In the genomic region with DNA sequence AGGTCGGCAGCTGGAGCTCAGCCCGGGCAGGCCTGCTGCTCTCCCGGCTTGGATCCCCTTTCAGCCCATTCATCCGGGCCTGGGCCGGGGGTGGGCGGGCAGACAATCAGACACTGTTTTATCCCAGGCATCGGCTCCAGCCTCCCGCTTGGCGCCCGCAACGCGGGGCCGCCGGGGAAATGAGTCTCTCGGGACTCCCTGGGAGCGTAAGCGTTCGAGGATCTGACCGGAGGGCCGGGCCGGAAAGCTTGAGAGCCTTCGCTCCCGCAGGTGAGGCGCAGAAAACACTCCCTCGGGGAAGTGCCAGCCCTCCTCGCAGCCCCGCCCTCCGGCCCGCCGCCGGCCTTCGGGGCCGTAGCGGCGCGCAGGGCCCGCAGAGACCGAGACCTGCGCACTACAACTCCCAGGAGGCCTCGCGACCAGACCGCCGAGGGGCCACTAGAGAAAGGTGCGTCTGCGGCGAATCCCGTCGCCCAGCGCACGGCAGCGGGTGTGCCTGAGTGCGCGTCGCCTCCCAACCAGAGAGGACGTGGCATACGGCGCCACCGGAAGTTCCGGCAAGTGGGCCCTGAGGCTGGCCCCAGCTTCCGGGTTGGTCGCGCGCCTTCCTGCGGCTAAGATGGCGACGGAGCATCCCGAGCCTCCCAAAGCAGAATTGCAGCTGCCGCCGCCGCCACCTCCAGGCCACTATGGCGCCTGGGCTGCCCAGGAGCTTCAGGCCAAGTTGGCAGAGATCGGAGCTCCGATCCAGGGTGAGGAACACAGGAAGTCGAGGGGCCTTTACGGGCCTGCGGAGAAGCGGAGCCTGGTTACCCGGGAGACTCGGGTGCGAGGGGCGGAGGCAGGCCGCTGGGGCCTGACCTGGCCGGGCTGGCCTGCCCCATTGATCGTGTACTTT, we compare ENCODE assay signal across 1 cellular context.
TF ChIP-seq lines count a peak whose summit lies in the region.

A gene with protein sequence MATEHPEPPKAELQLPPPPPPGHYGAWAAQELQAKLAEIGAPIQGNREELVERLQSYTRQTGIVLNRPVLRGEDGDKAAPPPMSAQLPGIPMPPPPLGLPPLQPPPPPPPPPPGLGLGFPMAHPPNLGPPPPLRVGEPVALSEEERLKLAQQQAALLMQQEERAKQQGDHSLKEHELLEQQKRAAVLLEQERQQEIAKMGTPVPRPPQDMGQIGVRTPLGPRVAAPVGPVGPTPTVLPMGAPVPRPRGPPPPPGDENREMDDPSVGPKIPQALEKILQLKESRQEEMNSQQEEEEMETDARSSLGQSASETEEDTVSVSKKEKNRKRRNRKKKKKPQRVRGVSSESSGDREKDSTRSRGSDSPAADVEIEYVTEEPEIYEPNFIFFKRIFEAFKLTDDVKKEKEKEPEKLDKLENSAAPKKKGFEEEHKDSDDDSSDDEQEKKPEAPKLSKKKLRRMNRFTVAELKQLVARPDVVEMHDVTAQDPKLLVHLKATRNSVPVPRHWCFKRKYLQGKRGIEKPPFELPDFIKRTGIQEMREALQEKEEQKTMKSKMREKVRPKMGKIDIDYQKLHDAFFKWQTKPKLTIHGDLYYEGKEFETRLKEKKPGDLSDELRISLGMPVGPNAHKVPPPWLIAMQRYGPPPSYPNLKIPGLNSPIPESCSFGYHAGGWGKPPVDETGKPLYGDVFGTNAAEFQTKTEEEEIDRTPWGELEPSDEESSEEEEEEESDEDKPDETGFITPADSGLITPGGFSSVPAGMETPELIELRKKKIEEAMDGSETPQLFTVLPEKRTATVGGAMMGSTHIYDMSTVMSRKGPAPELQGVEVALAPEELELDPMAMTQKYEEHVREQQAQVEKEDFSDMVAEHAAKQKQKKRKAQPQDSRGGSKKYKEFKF (plus strand): TSS at position 599 of the 898 bp plus-strand sequence. CDS start 21 bp downstream, at position 620.

TF ChIP-seq in HepG2, 621 proteins besides CTCF, POLR2A, EP300 and RAD21 (continued from another document and continues in another):
- peak; percentile 14; the same call in 1 of the 2 replicates for TF ChIP-seq MIER2 (CRISPR knock-in tag; IDR thresholded peaks at IDR 0.05)
- TF ChIP-seq ZSCAN29 (CRISPR knock-in tag; conservative IDR thresholded peaks at IDR 0.05) = peak; percentile 78
- 0 out of 2 replicates have a peak, but pooled peaks have one; percentile 13 for TF ChIP-seq TBX3 (IDR thresholded peaks at IDR 0.05; ENCODE audit: borderline replicate concordance)
- no peak for TF ChIP-seq TBP (CRISPR knock-in tag; IDR thresholded peaks at IDR 0.05)
- TF ChIP-seq ZNF121 (CRISPR knock-in tag; IDR thresholded peaks at IDR 0.05) = peak; percentile 76
- TF ChIP-seq SAP130 (CRISPR knock-in tag; IDR thresholded peaks at IDR 0.05; ENCODE audit: low read depth) = peak; percentile 95
- TF ChIP-seq ZNF7 (CRISPR knock-in tag; IDR thresholded peaks at IDR 0.05) = no peak
- no peak for TF ChIP-seq RBAK (CRISPR knock-in tag; IDR thresholded peaks at IDR 0.05)
- TF ChIP-seq CEBPB (IDR thresholded peaks at IDR 0.05; ENCODE audit: borderline replicate concordance, low read depth, low read length) = no peak
- peak; percentile 17; the same call in 1 of the 2 replicates for TF ChIP-seq ARHGAP35 (CRISPR knock-in tag; IDR thresholded peaks at IDR 0.05; ENCODE audit: borderline replicate concordance)
- TF ChIP-seq ZBTB21 (CRISPR knock-in tag; IDR thresholded peaks at IDR 0.05) = 0 out of 2 replicates have a peak, but pooled peaks have one; percentile 23
- 0 out of 2 replicates have a peak, but pooled peaks have one; percentile 61 for TF ChIP-seq SNAPC2 (CRISPR knock-in tag; IDR thresholded peaks at IDR 0.05)
- peak; percentile 73; the same call in 1 of the 2 replicates for TF ChIP-seq MEIS1 (CRISPR knock-in tag; IDR thresholded peaks at IDR 0.05; ENCODE audit: borderline replicate concordance)
- peak; percentile 48; the same call in 1 of the 2 replicates for TF ChIP-seq TGIF2 (CRISPR knock-in tag; IDR thresholded peaks at IDR 0.05)
- TF ChIP-seq, protein P1, sequence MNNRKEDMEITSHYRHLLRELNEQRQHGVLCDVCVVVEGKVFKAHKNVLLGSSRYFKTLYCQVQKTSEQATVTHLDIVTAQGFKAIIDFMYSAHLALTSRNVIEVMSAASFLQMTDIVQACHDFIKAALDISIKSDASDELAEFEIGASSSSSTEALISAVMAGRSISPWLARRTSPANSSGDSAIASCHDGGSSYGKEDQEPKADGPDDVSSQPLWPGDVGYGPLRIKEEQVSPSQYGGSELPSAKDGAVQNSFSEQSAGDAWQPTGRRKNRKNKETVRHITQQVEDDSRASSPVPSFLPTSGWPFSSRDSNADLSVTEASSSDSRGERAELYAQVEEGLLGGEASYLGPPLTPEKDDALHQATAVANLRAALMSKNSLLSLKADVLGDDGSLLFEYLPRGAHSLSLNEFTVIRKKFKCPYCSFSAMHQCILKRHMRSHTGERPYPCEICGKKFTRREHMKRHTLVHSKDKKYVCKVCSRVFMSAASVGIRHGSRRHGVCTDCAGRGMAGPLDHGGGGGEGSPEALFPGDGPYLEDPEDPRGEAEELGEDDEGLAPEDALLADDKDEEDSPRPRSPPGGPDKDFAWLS (CRISPR knock-in tag; IDR thresholded peaks at IDR 0.05; ENCODE audit: borderline replicate concordance) = no peak
- no peak for TF ChIP-seq ZNF251 (CRISPR knock-in tag; IDR thresholded peaks at IDR 0.05)
- TF ChIP-seq NCOA2 (CRISPR knock-in tag; IDR thresholded peaks at IDR 0.05) = peak; percentile 31; the same call in 1 of the 2 replicates
- TF ChIP-seq KAT2B (IDR thresholded peaks at IDR 0.05; ENCODE audit: borderline replicate concordance, low read depth, low read length) = no peak
- TF ChIP-seq TCF12 (IDR thresholded peaks at IDR 0.05) = no peak
- 0 out of 2 replicates have a peak, but pooled peaks have one; percentile 13 for TF ChIP-seq TCF12 (CRISPR knock-in tag; IDR thresholded peaks at IDR 0.05)
- TF ChIP-seq FOXA3 (CRISPR knock-in tag; IDR thresholded peaks at IDR 0.05) = peak; percentile 65
- TF ChIP-seq CREB1 (IDR thresholded peaks at IDR 0.05) = peak; percentile 88
- TF ChIP-seq CREB1 (CRISPR knock-in tag; IDR thresholded peaks at IDR 0.05) = peak; percentile 93
- no peak for TF ChIP-seq MIXL1 (CRISPR knock-in tag; IDR thresholded peaks at IDR 0.05)
- TF ChIP-seq, protein P2, sequence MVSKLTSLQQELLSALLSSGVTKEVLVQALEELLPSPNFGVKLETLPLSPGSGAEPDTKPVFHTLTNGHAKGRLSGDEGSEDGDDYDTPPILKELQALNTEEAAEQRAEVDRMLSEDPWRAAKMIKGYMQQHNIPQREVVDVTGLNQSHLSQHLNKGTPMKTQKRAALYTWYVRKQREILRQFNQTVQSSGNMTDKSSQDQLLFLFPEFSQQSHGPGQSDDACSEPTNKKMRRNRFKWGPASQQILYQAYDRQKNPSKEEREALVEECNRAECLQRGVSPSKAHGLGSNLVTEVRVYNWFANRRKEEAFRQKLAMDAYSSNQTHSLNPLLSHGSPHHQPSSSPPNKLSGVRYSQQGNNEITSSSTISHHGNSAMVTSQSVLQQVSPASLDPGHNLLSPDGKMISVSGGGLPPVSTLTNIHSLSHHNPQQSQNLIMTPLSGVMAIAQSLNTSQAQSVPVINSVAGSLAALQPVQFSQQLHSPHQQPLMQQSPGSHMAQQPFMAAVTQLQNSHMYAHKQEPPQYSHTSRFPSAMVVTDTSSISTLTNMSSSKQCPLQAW (CRISPR knock-in tag; IDR thresholded peaks at IDR 0.05) = peak; percentile 54; the same call in 1 of the 2 replicates
- no peak; the same call in 1 of the 2 replicates for TF ChIP-seq SOX5 (CRISPR knock-in tag; IDR thresholded peaks at IDR 0.05; ENCODE audit: borderline replicate concordance)
- TF ChIP-seq, protein P3, sequence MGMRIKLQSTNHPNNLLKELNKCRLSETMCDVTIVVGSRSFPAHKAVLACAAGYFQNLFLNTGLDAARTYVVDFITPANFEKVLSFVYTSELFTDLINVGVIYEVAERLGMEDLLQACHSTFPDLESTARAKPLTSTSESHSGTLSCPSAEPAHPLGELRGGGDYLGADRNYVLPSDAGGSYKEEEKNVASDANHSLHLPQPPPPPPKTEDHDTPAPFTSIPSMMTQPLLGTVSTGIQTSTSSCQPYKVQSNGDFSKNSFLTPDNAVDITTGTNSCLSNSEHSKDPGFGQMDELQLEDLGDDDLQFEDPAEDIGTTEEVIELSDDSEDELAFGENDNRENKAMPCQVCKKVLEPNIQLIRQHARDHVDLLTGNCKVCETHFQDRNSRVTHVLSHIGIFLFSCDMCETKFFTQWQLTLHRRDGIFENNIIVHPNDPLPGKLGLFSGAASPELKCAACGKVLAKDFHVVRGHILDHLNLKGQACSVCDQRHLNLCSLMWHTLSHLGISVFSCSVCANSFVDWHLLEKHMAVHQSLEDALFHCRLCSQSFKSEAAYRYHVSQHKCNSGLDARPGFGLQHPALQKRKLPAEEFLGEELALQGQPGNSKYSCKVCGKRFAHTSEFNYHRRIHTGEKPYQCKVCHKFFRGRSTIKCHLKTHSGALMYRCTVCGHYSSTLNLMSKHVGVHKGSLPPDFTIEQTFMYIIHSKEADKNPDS (CRISPR knock-in tag; IDR thresholded peaks at IDR 0.05) = peak; percentile 82
- peak; percentile 82 for TF ChIP-seq TEAD3 (CRISPR knock-in tag; optimal IDR thresholded peaks at IDR 0.05; ENCODE audit: borderline replicate concordance)
- TF ChIP-seq ZNF792 (CRISPR knock-in tag; IDR thresholded peaks at IDR 0.05) = peak; percentile 42; the same call in 1 of the 2 replicates
- no peak for TF ChIP-seq ZNF652 (CRISPR knock-in tag; IDR thresholded peaks at IDR 0.05; ENCODE audit: borderline replicate concordance, low read depth)
- peak; percentile 22; the same call in 1 of the 2 replicates for TF ChIP-seq EED (CRISPR knock-in tag; IDR thresholded peaks at IDR 0.05)
- peak; percentile 69; the same call in 1 of the 2 replicates for TF ChIP-seq KDM5B (CRISPR knock-in tag; IDR thresholded peaks at IDR 0.05; ENCODE audit: borderline replicate concordance)
- TF ChIP-seq ZBTB1 (CRISPR knock-in tag; IDR thresholded peaks at IDR 0.05; ENCODE audit: borderline replicate concordance) = no peak
- no peak for TF ChIP-seq ZNF274 (CRISPR knock-in tag; IDR thresholded peaks at IDR 0.05)
- no peak for TF ChIP-seq NFKBIZ (CRISPR knock-in tag; IDR thresholded peaks at IDR 0.05)
- peak; percentile 18; the same call in 1 of the 2 replicates for TF ChIP-seq NR2F6 (IDR thresholded peaks at IDR 0.05)
- TF ChIP-seq NR2F6 (CRISPR knock-in tag; IDR thresholded peaks at IDR 0.05) = peak; percentile 16; the same call in 1 of the 2 replicates
- TF ChIP-seq ZFX (CRISPR knock-in tag; IDR thresholded peaks at IDR 0.05; ENCODE audit: low read depth) = peak; percentile 94
- TF ChIP-seq GATAD2A (CRISPR knock-in tag; IDR thresholded peaks at IDR 0.05) = no peak; the same call in 1 of the 2 replicates
- peak; percentile 62; the same call in 1 of the 2 replicates for TF ChIP-seq ARID2 (CRISPR knock-in tag; IDR thresholded peaks at IDR 0.05; ENCODE audit: borderline replicate concordance)
- TF ChIP-seq MTF2 (CRISPR knock-in tag; IDR thresholded peaks at IDR 0.05; ENCODE audit: borderline replicate concordance) = peak; percentile 92; the same call in 1 of the 2 replicates
- TF ChIP-seq, protein P4, sequence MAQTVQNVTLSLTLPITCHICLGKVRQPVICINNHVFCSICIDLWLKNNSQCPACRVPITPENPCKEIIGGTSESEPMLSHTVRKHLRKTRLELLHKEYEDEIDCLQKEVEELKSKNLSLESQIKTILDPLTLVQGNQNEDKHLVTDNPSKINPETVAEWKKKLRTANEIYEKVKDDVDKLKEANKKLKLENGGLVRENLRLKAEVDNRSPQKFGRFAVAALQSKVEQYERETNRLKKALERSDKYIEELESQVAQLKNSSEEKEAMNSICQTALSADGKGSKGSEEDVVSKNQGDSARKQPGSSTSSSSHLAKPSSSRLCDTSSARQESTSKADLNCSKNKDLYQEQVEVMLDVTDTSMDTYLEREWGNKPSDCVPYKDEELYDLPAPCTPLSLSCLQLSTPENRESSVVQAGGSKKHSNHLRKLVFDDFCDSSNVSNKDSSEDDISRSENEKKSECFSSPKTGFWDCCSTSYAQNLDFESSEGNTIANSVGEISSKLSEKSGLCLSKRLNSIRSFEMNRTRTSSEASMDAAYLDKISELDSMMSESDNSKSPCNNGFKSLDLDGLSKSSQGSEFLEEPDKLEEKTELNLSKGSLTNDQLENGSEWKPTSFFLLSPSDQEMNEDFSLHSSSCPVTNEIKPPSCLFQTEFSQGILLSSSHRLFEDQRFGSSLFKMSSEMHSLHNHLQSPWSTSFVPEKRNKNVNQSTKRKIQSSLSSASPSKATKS (CRISPR knock-in tag; IDR thresholded peaks at IDR 0.05) = no peak
- TF ChIP-seq ZNF607 (CRISPR knock-in tag; IDR thresholded peaks at IDR 0.05; ENCODE audit: borderline replicate concordance) = peak; percentile 51
- TF ChIP-seq AGO2 (optimal IDR thresholded peaks at IDR 0.05; ENCODE audit: low read depth, low read length) = peak; percentile 78
- TF ChIP-seq, protein P5, sequence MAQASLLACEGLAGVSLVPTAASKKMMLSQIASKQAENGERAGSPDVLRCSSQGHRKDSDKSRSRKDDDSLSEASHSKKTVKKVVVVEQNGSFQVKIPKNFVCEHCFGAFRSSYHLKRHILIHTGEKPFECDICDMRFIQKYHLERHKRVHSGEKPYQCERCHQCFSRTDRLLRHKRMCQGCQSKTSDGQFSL (CRISPR knock-in tag; IDR thresholded peaks at IDR 0.05) = 0 out of 2 replicates have a peak, but pooled peaks have one; percentile 59
- peak; percentile 94 for TF ChIP-seq CREM (IDR thresholded peaks at IDR 0.05)
- TF ChIP-seq CREM (CRISPR knock-in tag; IDR thresholded peaks at IDR 0.05) = 0 out of 2 replicates have a peak, but pooled peaks have one; percentile 26
- no peak for TF ChIP-seq SP1 (IDR thresholded peaks at IDR 0.05)
- TF ChIP-seq SP1 (CRISPR knock-in tag; IDR thresholded peaks at IDR 0.05) = peak; percentile 68; the same call in 1 of the 2 replicates
- TF ChIP-seq, protein P6, sequence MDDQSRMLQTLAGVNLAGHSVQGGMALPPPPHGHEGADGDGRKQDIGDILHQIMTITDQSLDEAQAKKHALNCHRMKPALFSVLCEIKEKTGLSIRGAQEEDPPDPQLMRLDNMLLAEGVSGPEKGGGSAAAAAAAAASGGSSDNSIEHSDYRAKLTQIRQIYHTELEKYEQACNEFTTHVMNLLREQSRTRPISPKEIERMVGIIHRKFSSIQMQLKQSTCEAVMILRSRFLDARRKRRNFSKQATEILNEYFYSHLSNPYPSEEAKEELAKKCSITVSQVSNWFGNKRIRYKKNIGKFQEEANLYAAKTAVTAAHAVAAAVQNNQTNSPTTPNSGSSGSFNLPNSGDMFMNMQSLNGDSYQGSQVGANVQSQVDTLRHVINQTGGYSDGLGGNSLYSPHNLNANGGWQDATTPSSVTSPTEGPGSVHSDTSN (CRISPR knock-in tag; IDR thresholded peaks at IDR 0.05; ENCODE audit: borderline replicate concordance) = no peak
- TF ChIP-seq NFRKB (IDR thresholded peaks at IDR 0.05) = peak; percentile 59; the same call in 1 of the 2 replicates
- TF ChIP-seq ISX (CRISPR knock-in tag; conservative IDR thresholded peaks at IDR 0.05) = no peak
- no peak for TF ChIP-seq JUN (CRISPR knock-in tag; IDR thresholded peaks at IDR 0.05)
- TF ChIP-seq ZNF629 (CRISPR knock-in tag; conservative IDR thresholded peaks at IDR 0.05) = 0 out of 2 replicates have a peak, but pooled peaks have one; percentile 35
